Comparison of ENCODE assay signal across 13 cellular contexts in the genomic region with DNA sequence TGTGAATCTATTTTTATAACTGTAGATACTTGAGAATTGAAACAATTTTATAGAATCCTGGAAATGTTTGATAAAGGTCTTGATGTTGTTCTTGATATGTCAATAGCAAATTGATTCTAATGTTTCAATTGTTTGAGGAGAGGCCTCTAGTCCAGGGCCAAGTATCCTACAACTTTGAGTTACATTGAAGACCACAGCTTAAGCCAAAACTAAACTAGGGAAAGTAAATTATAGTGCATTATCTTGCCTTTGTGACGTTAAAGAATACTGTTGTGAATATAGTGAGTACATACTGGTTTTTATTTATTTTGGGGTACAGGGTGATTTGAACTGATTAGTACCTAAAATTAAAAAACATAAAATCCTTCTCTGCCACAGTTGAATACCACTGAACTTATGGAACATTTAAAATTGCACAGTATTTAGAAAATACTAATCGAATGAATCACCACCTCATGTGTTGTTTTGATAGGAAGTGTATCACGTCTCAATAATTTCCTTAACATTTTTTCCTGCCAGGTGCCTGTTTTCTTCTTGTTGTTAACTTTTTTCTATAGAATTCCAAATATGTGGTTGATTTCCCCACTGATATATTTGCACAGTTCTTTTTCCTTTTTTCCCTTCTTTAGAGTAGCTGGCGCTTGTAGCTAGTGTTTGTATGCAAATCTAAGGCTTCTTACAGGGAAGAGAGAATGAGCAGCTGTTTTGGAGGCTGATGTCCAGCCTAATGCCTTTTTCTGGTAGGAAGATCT. TPM values are rescaled to one million over a fixed set of nuclear protein-coding genes. Genes with fewer than 3 reads are reported as not detected.
A peak's percentile ranks its signal among the peaks of the same experiment; 100 is the strongest.
DNase-seq lines count a peak whose midpoint lies in the region; ATAC-seq and TF ChIP-seq lines count a peak whose summit lies in the region.
"Had no signal": no experiment of that assay in that cellular context is flagged by ENCODE, and none has a peak within 500 bp of the region (broad histone marks: within the 10 kb centered on the region; RNA-seq: fewer than 3 reads in every experiment).

No MANE protein-coding gene starts in this region.

- peak overlapping the region; percentile 68 to 84; a peak in 3 of 4 replicates for H4K8ac ChIP-seq in IMR-90 (ENCODE audit: low read depth in 2 of 2, low read length in 2 of 2)

- H3K18ac ChIP-seq in IMR-90 (ENCODE audit: low read depth, low read length) = peak overlapping the region; percentile 98

- CTCF ChIA-PET in A673 (lab: Charles Lee) (no interaction called here), IMR-90 (lab: Yijun Ruan, JAX) (no interaction called here)

- peaks cover 13% of the 10 kb centered on the region for H3K9me1 ChIP-seq in IMR-90 (ENCODE audit: insufficient read depth, low read length)

- peak overlapping the region; percentile 68 for H3K4ac ChIP-seq in IMR-90 (ENCODE audit: low read depth, low read length)

- TF ChIP-seq POLR2A in IMR-90 (IDR thresholded peaks at IDR 0.05; ENCODE audit: low read depth, low read length) = no peak

- H3K9ac ChIP-seq in IMR-90 (ENCODE audit: low read depth, low read length) = peak overlapping the region; percentile 64; the same call in 1 of the 2 replicates
- H3K9ac ChIP-seq: parathyroid adenoma had no signal

- no peak overlapping the region for H3K27ac ChIP-seq in A673 (ENCODE audit: low read depth, low read length, poor library complexity, severe bottlenecking)
- peak overlapping the region; percentile 76 for H3K27ac ChIP-seq in IMR-90 (ENCODE audit: insufficient read depth, low read length)
- H3K27ac ChIP-seq in ascending aorta = peak overlapping the region; percentile 42 to 46
- H3K27ac ChIP-seq in foreskin keratinocyte = peak overlapping the region; percentile 80
- H3K27ac ChIP-seq: lower lobe of right lung, parathyroid adenoma, VCaP had no signal

- H3K4me1 ChIP-seq in A673 (ENCODE audit: insufficient read depth, low read length, poor library complexity, severe bottlenecking) (peaks cover 6% of the 10 kb centered on the region), IMR-90 (ENCODE audit: control insufficient read depth, insufficient read depth, low read length) (peaks cover 11% of the 10 kb centered on the region), ascending aorta (peaks cover 0 to 7% of the 10 kb centered on the region in 2 donors), foreskin keratinocyte (peaks cover 82% of the 10 kb centered on the region)
- H3K4me1 ChIP-seq: parathyroid adenoma had no signal

- no peaks in the 10 kb centered on the region for H3K9me3 ChIP-seq in A673 (ENCODE audit: low read depth, low read length, poor library complexity, severe bottlenecking)
- no peaks in the 10 kb centered on the region for H3K9me3 ChIP-seq in IMR-90 (ENCODE audit: control insufficient read depth, insufficient read depth, low read length)
- no peaks in the 10 kb centered on the region for H3K9me3 ChIP-seq in ascending aorta
- H3K9me3 ChIP-seq: lower lobe of right lung had no signal

- H2AK9ac ChIP-seq in IMR-90 (replicated peaks; ENCODE audit: low read depth, low read length, poor library complexity) = no peak overlapping the region

- no peak for TF ChIP-seq CTCF in A673 (conservative IDR thresholded peaks at IDR 0.05; ENCODE audit: low read depth, low read length)
- no peak for TF ChIP-seq CTCF in IMR-90 (conservative IDR thresholded peaks at IDR 0.05; ENCODE audit: low read depth, low read length)
- TF ChIP-seq CTCF in ascending aorta (IDR thresholded peaks at IDR 0.05) = no peak
- no peak for TF ChIP-seq CTCF in foreskin keratinocyte (conservative IDR thresholded peaks at IDR 0.05)

- peak overlapping the region; percentile 57; the same call in 1 of the 2 replicates for H2AK5ac ChIP-seq in IMR-90 (ENCODE audit: low read depth, low read length)

- peaks cover 20 to 44% of the 10 kb centered on the region in 2 experiments for H3K79me1 ChIP-seq in IMR-90 (ENCODE audit: low read depth in 1 of 2, low read length in 2 of 2)

- peak overlapping the region; percentile 77; the same call in 1 of the 2 replicates for H4K5ac ChIP-seq in IMR-90 (ENCODE audit: low read depth, low read length)

- peak overlapping the region; percentile 35 for H3K14ac ChIP-seq in IMR-90 (replicated peaks; ENCODE audit: low read depth, low read length)

- H3K4me3 ChIP-seq in A673 (ENCODE audit: low read depth, low read length, poor library complexity, severe bottlenecking) (no peak overlapping the region), IMR-90 (ENCODE audit: insufficient read depth, low read depth, low read length) (no peak overlapping the region), ascending aorta (no peak overlapping the region)
- H3K4me3 ChIP-seq: lower lobe of right lung had no signal

- intact Hi-C loops in A673 (cut with micrococcal nuclease; ENCODE audit: unreplicated experiment) = no loop called here
- intact Hi-C loops in IMR-90 (cut with micrococcal nuclease) = no loop called here
- intact Hi-C loops in ascending aorta (cut with DNase I) = no loop called here

- POLR2A ChIA-PET in A673 (lab: Charles Lee; ENCODE audit: low non-redundant PET) = no interaction called here
- POLR2A ChIA-PET in IMR-90 (lab: Charles Lee; ENCODE audit: unreplicated experiment) = no interaction called here

- peak overlapping the region; percentile 90 for H2BK5ac ChIP-seq in IMR-90 (ENCODE audit: low read depth, low read length, poor library complexity, severe bottlenecking)

- H4K20me1 ChIP-seq in IMR-90 (ENCODE audit: insufficient read depth, low read length) = no peaks in the 10 kb centered on the region

- H2BK120ac ChIP-seq in IMR-90 (ENCODE audit: low read depth, low read length) = peak overlapping the region; percentile 89

- no peak for TF ChIP-seq RAD21 in IMR-90 (IDR thresholded peaks at IDR 0.05; ENCODE audit: low read length)

- peak overlapping the region; percentile 69 for H3K23ac ChIP-seq in IMR-90 (ENCODE audit: low read depth, low read length)

- H3K27me3 ChIP-seq in A673 (replicated peaks; ENCODE audit: insufficient read depth, low read depth, low read length, poor library complexity) (no peaks in the 10 kb centered on the region), IMR-90 (ENCODE audit: control insufficient read depth, insufficient read depth, low read length) (no peaks in the 10 kb centered on the region), ascending aorta (no peaks in the 10 kb centered on the region), foreskin keratinocyte (no peaks in the 10 kb centered on the region)

- dilution Hi-C loops in IMR-90 (cut with HindIII; ENCODE audit: low sequenced_read_pairs, unreplicated experiment) = no loop called here

- in situ Hi-C loops in IMR-90 (cut with MboI; ENCODE audit: low sequenced_read_pairs) = no loop called here

- DNase-seq in A673 (ENCODE audit: low spot score) = peak; percentile 47
- peak; percentile 78 for DNase-seq in IMR-90
- DNase-seq in ascending aorta (ENCODE audit: low spot score in 2 of 2) = no peak
- DNase-seq in foreskin keratinocyte = peak; percentile 80 to 88
- no peak for DNase-seq in activated naive CD4-positive, alpha-beta T cell treated with anti-CD3 and anti-CD28 coated beads, Interleukin-2, amount 50 U/mL, for 16 hours
- no peak for DNase-seq in activated effector memory CD4-positive, alpha-beta T cell treated with Interleukin-2 at 50 U/mL for 16 hours
- no peak for DNase-seq in COLO829 (ENCODE audit: low spot score)
- DNase-seq: activated T-cell treated with anti-CD3 and anti-CD28 coated beads, Interleukin-2, amount 50 U/mL, for 72 hours; head of caudate nucleus; lower lobe of right lung had no signal

- peak overlapping the region; percentile 71; the same call in 1 of the 2 replicates for H4K91ac ChIP-seq in IMR-90 (ENCODE audit: insufficient read depth, low read depth, low read length)

- H2AFZ ChIP-seq in IMR-90 (replicated peaks; ENCODE audit: low read length, poor library complexity) = no peak overlapping the region
- H2AFZ ChIP-seq: parathyroid adenoma had no signal

- H2BK15ac ChIP-seq in IMR-90 (ENCODE audit: low read depth, low read length) = peak overlapping the region; percentile 79

- peak overlapping the region; percentile 69; the same call in 1 of the 2 replicates for H3K4me2 ChIP-seq in IMR-90 (ENCODE audit: low read depth, low read length)

- WGBS in IMR-90 (ENCODE audit: extremely low coverage in 2 of 2, insufficient read length in 1 of 2), 2 experiments = no CpG with 5 or more reads among the region's 4 CpGs

- H3K36me3 ChIP-seq in A673 (ENCODE audit: insufficient read depth, low read length, poor library complexity, severe bottlenecking) (no peaks in the 10 kb centered on the region), IMR-90 (ENCODE audit: control insufficient read depth, insufficient read depth, low read length) (no peaks in the 10 kb centered on the region), ascending aorta (no peaks in the 10 kb centered on the region)
- H3K36me3 ChIP-seq: lower lobe of right lung had no signal

- ATAC-seq in IMR-90 (ENCODE audit: low read depth) (peak; percentile 76), foreskin keratinocyte (peak; percentile 57), HG02763 (IDR thresholded peaks at IDR 0.05; ENCODE audit: unreplicated experiment) (no peak)
- ATAC-seq: activated T-cell treated with anti-CD3 and anti-CD28 coated beads, Interleukin-2, amount 50 U/mL, for 72 hours; lower lobe of right lung had no signal

- H2BK20ac ChIP-seq in IMR-90 (ENCODE audit: low read depth, low read length) = peak overlapping the region; percentile 85

- BruUV-seq in A673 (replicated peaks; lab: Mats Ljungman, UMichigan) = no TSS peak
- no TSS peak for BruUV-seq in IMR-90 (replicated peaks; lab: Mats Ljungman, UMichigan)

- peak overlapping the region; percentile 74 for H3K56ac ChIP-seq in IMR-90 (ENCODE audit: extremely low read depth, insufficient read depth, low read length)

TF ChIP-seq in IMR-90, 13 proteins besides CTCF, POLR2A, EP300 and RAD21:
- TF ChIP-seq MXI1 (IDR thresholded peaks at IDR 0.05; ENCODE audit: borderline replicate concordance, low read depth, low read length) = no peak
- TF ChIP-seq MAZ (IDR thresholded peaks at IDR 0.05; ENCODE audit: borderline replicate concordance, low read depth, low read length) = no peak
- no peak for TF ChIP-seq CHD1 (IDR thresholded peaks at IDR 0.05; ENCODE audit: low read depth, low read length)
- TF ChIP-seq MAFK (IDR thresholded peaks at IDR 0.05; ENCODE audit: low read depth, low read length) = no peak
- no peak for TF ChIP-seq CEBPB (IDR thresholded peaks at IDR 0.05; ENCODE audit: low read depth, low read length)

RNA-seq across cellular contexts. Expression of a gene that starts 12.5 kb away (rescaled TPM):
- total RNA-seq in A673 (2021) (3.4 and 3.5 TPM in 2 replicates), IMR-90 (2012; rRNA removed) (13.9 and 16.0 TPM in 2 replicates), ascending aorta (15.1 TPM), foreskin keratinocyte (84.1 and 134 TPM in 2 replicates)
- polyA plus RNA-seq in IMR-90 (2012; rRNA removed) (3.6 TPM in 2 replicates), foreskin keratinocyte (38.0 and 55.7 TPM in 2 replicates)
- 1.3 and 1.6 TPM in 2 replicates for polyA plus RNA-seq in IMR-90 (2012; cell fraction: cytosol; rRNA removed)
- polyA plus RNA-seq in IMR-90 (2012; cell fraction: nucleus; rRNA removed; ENCODE audit: low replicate concordance) = 9.9 and 15.0 TPM in 2 replicates

Comparison
In these comparisons a context has a peak if more than half of its experiments do, and no peak if none do; other contexts are left out.
1. DNase-seq: peak in A673 (single experiment), IMR-90 (single experiment) and foreskin keratinocyte (2 of 2); none in ascending aorta (0 of 2), activated naive CD4-positive, alpha-beta T cell treated with anti-CD3 and anti-CD28 coated beads, Interleukin-2, amount 50 U/mL, for 16 hours (single experiment), activated effector memory CD4-positive, alpha-beta T cell treated with Interleukin-2 at 50 U/mL for 16 hours (single experiment) and COLO829 (single experiment).